In genomic region chr2:100542418-100542817, GRCh38 we compare ENCODE assay signal across 11 cellular contexts.
"Had no signal": no experiment of that assay in that cellular context is flagged by ENCODE, and none has a peak within 500 bp of the region (broad histone marks: within the 10 kb centered on the region; RNA-seq: fewer than 3 reads in every experiment).

No MANE protein-coding gene starts in this region.

- FAIRE-seq: H1, H54 had no signal

- H3K4me1 ChIP-seq: HAP-1 had no signal

- H3K9ac ChIP-seq: GM23248 had no signal

- H3K27ac ChIP-seq: GM23248 had no signal

- DNase-seq: GM23248, GOT3, H7, H9, HCEC 1CT, HFFc6 had no signal

- H3K9me3 ChIP-seq: HAP-1 had no signal

- H3K4me3 Mint-ChIP-seq: GM23338, H9, HFFc6 had no signal

- ATAC-seq: GM23338, HCT116 had no signal

- H2AFZ ChIP-seq: GM23248, GM23338 had no signal

- H3K36me3 ChIP-seq: HAP-1 had no signal

- H3K4me2 ChIP-seq: GM23338 had no signal

- H3K27ac Mint-ChIP-seq: GM23338, H9, HFFc6 had no signal

- H3K9me3 Mint-ChIP-seq: HFFc6 had no signal

- H3K4me3 ChIP-seq: GM23248, GM23338, HAP-1 had no signal
